22 cellular contexts compared by ENCODE assay signal in the genomic region with DNA sequence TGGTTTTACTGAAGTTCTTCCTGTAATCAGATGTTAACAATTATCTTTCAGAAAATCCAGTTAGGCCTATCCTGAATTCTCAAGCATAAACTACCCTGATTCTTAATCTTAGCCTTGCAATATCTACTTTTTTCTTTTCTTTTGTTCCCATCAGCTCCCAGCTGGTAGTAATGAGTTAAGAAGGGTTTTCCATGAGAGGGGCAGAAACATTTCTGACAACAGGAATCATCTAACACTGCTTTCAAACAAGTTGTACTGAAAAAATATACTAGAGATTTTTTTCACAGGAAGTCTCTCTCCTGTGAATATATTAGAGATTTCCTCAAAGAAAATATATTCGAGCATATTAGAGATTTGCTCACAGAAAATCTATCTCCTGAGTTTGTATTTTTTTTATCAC. TPM values are rescaled to one million over a fixed set of nuclear protein-coding genes. Genes with fewer than 3 reads are reported as not detected.
"Had no signal": no experiment of that assay in that cellular context is flagged by ENCODE, and none has a peak within 500 bp of the region (broad histone marks: within the 10 kb centered on the region; RNA-seq: fewer than 3 reads in every experiment).

No MANE protein-coding gene starts in this region.

- H3K4me3 Mint-ChIP-seq: activated CD8-positive, alpha-beta T cell treated with anti-CD3 and anti-CD28 coated beads, Interleukin-2, amount 10 ng/mL, durations not matched to agents 7 days and 5 days; activated naive CD8-positive, alpha-beta T cell treated with anti-CD3 and anti-CD28 coated beads, Interleukin-2, amount 10 ng/mL, durations not matched to agents 7 days and 5 days; T-helper 1 cell treated with Interleukin-12 subunit alpha and Interleukin-12 subunit beta and Interleukin-4 antibody, amounts not matched to agents 30 μg/mL and 1 μg/mL, for 36 hours; WTC11 had no signal

- H3K27ac Mint-ChIP-seq: activated CD8-positive, alpha-beta T cell treated with anti-CD3 and anti-CD28 coated beads, Interleukin-2, amount 10 ng/mL, durations not matched to agents 7 days and 5 days; activated naive CD8-positive, alpha-beta T cell treated with anti-CD3 and anti-CD28 coated beads, Interleukin-2, amount 10 ng/mL, durations not matched to agents 7 days and 5 days; T-helper 1 cell treated with Interleukin-12 subunit alpha and Interleukin-12 subunit beta and Interleukin-4 antibody, amounts not matched to agents 30 μg/mL and 1 μg/mL, for 36 hours; WTC11 had no signal

- H3K4me3 ChIP-seq: adrenal gland, breast epithelium, MG63 had no signal

- H3K9me3 ChIP-seq: adrenal gland, breast epithelium, MG63 had no signal

- ATAC-seq: activated CD8-positive, alpha-beta T cell treated with anti-CD3 and anti-CD28 coated beads, Interleukin-2, amount 10 ng/mL, durations not matched to agents 7 days and 5 days; WTC11 had no signal

- H3K27me3 ChIP-seq: adrenal gland, breast epithelium, MG63 had no signal

- H3K36me3 ChIP-seq: adrenal gland, breast epithelium, MG63 had no signal

- H3K27ac ChIP-seq: adrenal gland had no signal

- H3K9me3 Mint-ChIP-seq: T-helper 1 cell treated with Interleukin-12 subunit alpha and Interleukin-12 subunit beta and Interleukin-4 antibody, amounts not matched to agents 30 μg/mL and 1 μg/mL, for 36 hours had no signal

- DNase-seq: activated CD4-positive, alpha-beta T cell treated with anti-CD3 and anti-CD28 coated beads for 48 hours; activated CD4-positive, alpha-beta T cell treated with anti-CD3 and anti-CD28 coated beads, Interleukin-2, amount 50 U/mL, for 4 hours; activated CD4-positive, CD25-positive, alpha-beta regulatory T cell treated with anti-CD3 and anti-CD28 coated beads, Interleukin-2, amount 50 U/mL, for 72 hours; activated CD8-positive, alpha-beta memory T cell treated with anti-CD3 and anti-CD28 coated beads, Interleukin-2, amount 50 U/mL, for 48 hours; activated CD8-positive, alpha-beta T cell treated with anti-CD3 and anti-CD28 coated beads, Interleukin-2, amount 10 ng/mL, durations not matched to agents 7 days and 5 days; activated naive CD4-positive, alpha-beta T cell treated with anti-CD3 and anti-CD28 coated beads, Interleukin-2, amount 50 U/mL, for 16 hours; activated naive CD8-positive, alpha-beta T cell treated with anti-CD3 and anti-CD28 coated beads, Interleukin-2, amount 10 ng/mL, durations not matched to agents 7 days and 5 days; activated T-cell treated with anti-CD3 and anti-CD28 coated beads, Interleukin-2, amount 50 U/mL, for 1 hour; adrenal gland; anterior cingulate cortex; MG63; NCI-H1105; NCI-H1436; NCI-H1694 treated with DMSO at 0.1 percent for 48 hours; NCI-H2029 treated with DMSO at 0.1 percent for 48 hours; NCI-H510A treated with DMSO at 0.1 percent for 48 hours; NCI-H69; SHP77 treated with DMSO at 0.1 percent for 48 hours had no signal

RNA-seq across cellular contexts. Expression of a gene that starts 12.5 kb away (rescaled TPM):
- total RNA-seq: activated CD8-positive, alpha-beta T cell treated with anti-CD3 and anti-CD28 coated beads, Interleukin-2, amount 10 ng/mL, durations not matched to agents 7 days and 5 days; activated naive CD8-positive, alpha-beta T cell treated with anti-CD3 and anti-CD28 coated beads, Interleukin-2, amount 10 ng/mL, durations not matched to agents 7 days and 5 days; adrenal gland; breast epithelium; SK-MEL-5; WTC11 had no signal
- polyA plus RNA-seq: adrenal gland had no signal

RNA-seq across cellular contexts. Expression of a gene that starts 44.8 kb away (rescaled TPM):
- total RNA-seq: activated CD8-positive, alpha-beta T cell treated with anti-CD3 and anti-CD28 coated beads, Interleukin-2, amount 10 ng/mL, durations not matched to agents 7 days and 5 days; activated naive CD8-positive, alpha-beta T cell treated with anti-CD3 and anti-CD28 coated beads, Interleukin-2, amount 10 ng/mL, durations not matched to agents 7 days and 5 days; SK-MEL-5; WTC11 had no signal
- polyA plus RNA-seq: adrenal gland had no signal
